Comparison of ENCODE assay signal across 20 cellular contexts in genomic region chr2:145723872-145724271, GRCh38.
"Had no signal": no experiment of that assay in that cellular context is flagged by ENCODE, and none has a peak within 500 bp of the region (broad histone marks: within the 10 kb centered on the region; RNA-seq: fewer than 3 reads in every experiment).

No MANE protein-coding gene starts in this region.

- H3K9me3 ChIP-seq: tibial nerve, uterus had no signal

- H3K36me3 ChIP-seq: tibial nerve, uterus had no signal

- H3K27me3 Mint-ChIP-seq: activated naive CD8-positive, alpha-beta T cell treated with anti-CD3 and anti-CD28 coated beads, Interleukin-2, amount 50 U/mL, for 24 hours; progenitor cell of endocrine pancreas had no signal

- H3K36me3 Mint-ChIP-seq: natural killer cell had no signal

- H3K9me3 Mint-ChIP-seq: activated naive CD4-positive, alpha-beta T cell treated with anti-CD3 and anti-CD28 coated beads for 36 hours; activated T-helper 2 cell treated with anti-CD3 and anti-CD28 coated beads, Interferon-gamma antibody, Interleukin-2, Interleukin-4, amounts not matched to agents 10 μg/mL and 5 μg/mL and 100 μg/mL, durations not matched to agents 14 hours and 24 hours and 36 hours; endodermal cell had no signal

- H3K27ac Mint-ChIP-seq: activated naive CD4-positive, alpha-beta T cell treated with anti-CD3 and anti-CD28 coated beads for 36 hours; activated naive CD8-positive, alpha-beta T cell treated with anti-CD3 and anti-CD28 coated beads, Interleukin-2, amount 50 U/mL, for 24 hours; activated T-helper 2 cell treated with anti-CD3 and anti-CD28 coated beads, Interferon-gamma antibody, Interleukin-2, Interleukin-4, amounts not matched to agents 10 μg/mL and 5 μg/mL and 100 μg/mL, durations not matched to agents 14 hours and 24 hours and 36 hours; endodermal cell; natural killer cell; progenitor cell of endocrine pancreas had no signal

- H3K4me3 ChIP-seq: dorsolateral prefrontal cortex, tibial nerve, uterus had no signal

- DNase-seq: activated CD4-positive, alpha-beta T cell treated with anti-CD3 and anti-CD28 coated beads, Interleukin-2, amount 50 U/mL, for 48 hours; activated naive CD4-positive, alpha-beta T cell treated with anti-CD3 and anti-CD28 coated beads for 36 hours; activated naive CD8-positive, alpha-beta T cell treated with anti-CD3 and anti-CD28 coated beads, Interleukin-2, amount 50 U/mL, for 24 hours; dorsolateral prefrontal cortex; endodermal cell; hippocampal formation; kidney glomerular epithelial cell; natural killer cell; occipital lobe; right cardiac atrium; small intestine; stimulated activated CD4-positive, alpha-beta T cell treated with anti-CD3 and anti-CD28 coated beads, Interleukin-4, amount 100 ng/mL, for 4 hours; stimulated activated CD8-positive, alpha-beta memory T cell treated with anti-CD3 and anti-CD28 coated beads, Interleukin-4, amount 100 ng/mL, for 48 hours; stimulated activated naive CD4-positive, alpha-beta T cell treated with Interleukin-2 at 50 U/mL for 16 hours; substantia nigra; uterus had no signal

- H3K27ac ChIP-seq: dorsolateral prefrontal cortex, tibial nerve, uterus, VCaP had no signal

- ATAC-seq: activated naive CD8-positive, alpha-beta T cell treated with anti-CD3 and anti-CD28 coated beads, Interleukin-2, amount 50 U/mL, for 24 hours had no signal

- FAIRE-seq: small intestine had no signal

- H3K4me3 Mint-ChIP-seq: activated naive CD4-positive, alpha-beta T cell treated with anti-CD3 and anti-CD28 coated beads for 36 hours; activated naive CD8-positive, alpha-beta T cell treated with anti-CD3 and anti-CD28 coated beads, Interleukin-2, amount 50 U/mL, for 24 hours; endodermal cell; natural killer cell had no signal

- H3K27me3 ChIP-seq: tibial nerve, uterus had no signal

- H3K4me1 ChIP-seq: tibial nerve, uterus had no signal
